6 cellular contexts compared by ENCODE assay signal in the genomic region with DNA sequence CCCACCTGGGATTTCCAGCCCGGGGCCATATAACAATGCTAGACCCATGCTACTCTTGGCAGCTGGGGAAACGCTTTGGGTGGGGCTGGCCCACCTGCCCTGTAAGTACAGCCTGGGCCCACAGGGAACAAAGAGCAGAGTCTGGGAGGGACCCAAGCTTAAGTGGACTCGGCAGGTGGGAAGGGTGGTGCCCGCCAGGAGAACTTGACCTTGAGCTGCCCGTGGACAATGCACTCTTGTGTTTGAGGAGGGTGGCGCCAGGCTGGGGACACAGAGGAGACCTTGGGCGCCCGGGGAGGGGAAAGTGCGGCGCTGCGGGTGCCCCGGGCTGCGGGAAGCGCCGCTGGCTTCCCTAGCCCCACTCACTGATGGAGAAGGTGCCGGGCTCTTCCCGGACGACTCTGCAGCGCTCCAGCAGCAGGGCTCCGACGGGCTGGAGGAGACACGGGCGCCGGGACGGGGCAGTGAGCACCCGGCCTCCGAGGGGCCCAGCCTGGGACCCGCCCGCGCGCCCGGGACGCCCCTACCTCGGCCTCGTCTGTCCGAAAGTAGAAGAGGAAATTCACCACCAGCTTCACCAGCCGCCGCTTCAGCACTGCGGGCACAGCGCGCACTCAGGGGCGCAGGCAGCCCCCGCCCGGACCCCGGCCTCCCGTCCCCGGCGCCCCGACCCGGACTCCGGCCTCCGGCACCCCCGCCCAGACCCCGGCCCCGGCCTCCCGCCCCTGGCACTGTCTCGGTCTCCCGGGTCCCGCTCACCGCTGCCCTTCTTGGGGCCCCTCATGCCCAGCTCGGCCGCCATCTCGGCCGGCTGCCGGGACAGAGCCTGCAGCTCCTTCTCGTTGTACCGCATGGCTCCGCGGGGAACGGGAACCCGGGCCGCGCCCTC. TPM values are rescaled to one million over a fixed set of nuclear protein-coding genes. Genes with fewer than 3 reads are reported as not detected.
DNase-seq lines count a peak whose midpoint lies in the region; ATAC-seq and TF ChIP-seq lines count a peak whose summit lies in the region.

No MANE protein-coding gene starts in this region.

- no peak overlapping the region for H4K5ac ChIP-seq in IMR-90 (ENCODE audit: low read depth, low read length)

- H3K56ac ChIP-seq in IMR-90 (ENCODE audit: extremely low read depth, insufficient read depth, low read length), result peak overlapping the region; percentile 50; the same call in 1 of the 2 replicates

- no peak overlapping the region for H2BK120ac ChIP-seq in IMR-90 (ENCODE audit: low read depth, low read length)

- H3K4me1 ChIP-seq in IMR-90 (ENCODE audit: control insufficient read depth, insufficient read depth, low read length), result peaks cover 17% of the 10 kb centered on the region
- peaks cover 35 to 68% of the 10 kb centered on the region in 2 donors for H3K4me1 ChIP-seq in adrenal gland (replicated peaks in 1 of 2)
- peaks cover 60% of the 10 kb centered on the region for H3K4me1 ChIP-seq in mucosa of stomach (ENCODE audit: control insufficient read depth, insufficient read depth, low read length)

- 1% methylated on average over 44 of the region's 73 CpGs; no CpG with 5 or more reads in 1 of the 2 experiments for WGBS in IMR-90 (ENCODE audit: extremely low coverage in 2 of 2, insufficient read length in 1 of 2), 2 experiments
- whole genome bisulfite sequencing in adrenal gland, 4 donors, result 0 to 1% (median 0%) methylated on average over 2 to 73 of the region's 73 CpGs

- H3K4me2 ChIP-seq in IMR-90 (ENCODE audit: low read depth, low read length), result peak overlapping the region; percentile 96

- TF ChIP-seq RAD21 in IMR-90 (IDR thresholded peaks at IDR 0.05; ENCODE audit: low read length), result no peak

- peaks cover 46% of the 10 kb centered on the region for H4K20me1 ChIP-seq in IMR-90 (ENCODE audit: insufficient read depth, low read length)

- peak overlapping the region; percentile 78 for H3K4ac ChIP-seq in IMR-90 (ENCODE audit: low read depth, low read length)

- H3K27me3 ChIP-seq in IMR-90 (ENCODE audit: control insufficient read depth, insufficient read depth, low read length), result no peaks in the 10 kb centered on the region
- H3K27me3 ChIP-seq in adrenal gland, result no peaks in the 10 kb centered on the region
- H3K27me3 ChIP-seq in mucosa of stomach (ENCODE audit: control insufficient read depth, insufficient read depth, low read length), result no peaks in the 10 kb centered on the region

- intact Hi-C loops in IMR-90 (cut with micrococcal nuclease) (loop anchor here (1.0 to 5.0 kb wide), 6 partner anchors 38 to 377 kb away; no protein-coding TSS in a partner anchor), adrenal gland (cut with DNase I) (loop anchor here (2.0 to 10.0 kb wide), 4 partner anchors 37 to 79 kb away; no protein-coding TSS in a partner anchor)

- POLR2A ChIA-PET in IMR-90 (lab: Charles Lee; ENCODE audit: unreplicated experiment), result no interaction called here

- dilution Hi-C loops in IMR-90 (cut with HindIII; ENCODE audit: low sequenced_read_pairs, unreplicated experiment), result no loop called here

- H4K8ac ChIP-seq in IMR-90 (ENCODE audit: low read depth in 2 of 2, low read length in 2 of 2), result peak overlapping the region; percentile 55 to 62; a peak in 3 of 4 replicates

- H3K4me3 ChIP-seq in IMR-90 (ENCODE audit: insufficient read depth, low read depth, low read length), result peak overlapping the region; percentile 67
- peak overlapping the region in 3 of 4 donors; percentile 53 to 87 (median 61) for H3K4me3 ChIP-seq in adrenal gland
- H3K4me3 ChIP-seq in mucosa of stomach (ENCODE audit: low read length), result peak overlapping the region; percentile 43

- H3K9me3 ChIP-seq in IMR-90 (ENCODE audit: control insufficient read depth, insufficient read depth, low read length) (no peaks in the 10 kb centered on the region), adrenal gland (replicated peaks in 1 of 3) (no peaks in the 10 kb centered on the region), mucosa of stomach (ENCODE audit: control insufficient read depth, low read length) (no peaks in the 10 kb centered on the region)

- H3K27ac ChIP-seq in IMR-90 (ENCODE audit: insufficient read depth, low read length) (peak overlapping the region; percentile 73), adrenal gland (peak overlapping the region; percentile 94 to 100 (median 95))

- peak overlapping the region; percentile 90 for H2AK9ac ChIP-seq in IMR-90 (replicated peaks; ENCODE audit: low read depth, low read length, poor library complexity)

- BruUV-seq in IMR-90 (replicated peaks; lab: Mats Ljungman, UMichigan), result no TSS peak

- H3K23ac ChIP-seq in IMR-90 (ENCODE audit: low read depth, low read length), result peak overlapping the region; percentile 87

- H3K18ac ChIP-seq in IMR-90 (ENCODE audit: low read depth, low read length), result no peak overlapping the region

- peak; percentile 70 for DNase-seq in NCI-H2107 treated with DMSO at 0.1 percent for 48 hours (lab: John Stamatoyannopoulos, UW; ENCODE audit: unreplicated experiment)
- no peak for DNase-seq in NCI-H2107 (lab: John Stamatoyannopoulos, UW)
- no peak for DNase-seq in IMR-90
- DNase-seq in adrenal gland, result peak in 5 of 7 donors; percentile 38 to 71 (median 45)
- DNase-seq in NCI-H1930 (lab: John Stamatoyannopoulos, UW), result no peak

- ATAC-seq in IMR-90 (ENCODE audit: low read depth), result peak; percentile 5

- H2BK5ac ChIP-seq in IMR-90 (ENCODE audit: low read depth, low read length, poor library complexity, severe bottlenecking), result peak overlapping the region; percentile 29

- H3K9ac ChIP-seq in IMR-90 (ENCODE audit: low read depth, low read length) (peak overlapping the region; percentile 75), mucosa of stomach (ENCODE audit: low read length) (peak overlapping the region; percentile 71)

- H3K79me1 ChIP-seq in IMR-90 (ENCODE audit: low read depth in 1 of 2, low read length in 2 of 2), result peaks cover 0 to 66% of the 10 kb centered on the region in 2 experiments; a peak in 3 of 4 replicates

- H4K91ac ChIP-seq in IMR-90 (ENCODE audit: insufficient read depth, low read depth, low read length), result peak overlapping the region; percentile 34; the same call in 1 of the 2 replicates

- peak overlapping the region; percentile 99 for H2AFZ ChIP-seq in IMR-90 (replicated peaks; ENCODE audit: low read length, poor library complexity)

- H2BK15ac ChIP-seq in IMR-90 (ENCODE audit: low read depth, low read length), result no peak overlapping the region

- TF ChIP-seq POLR2A in IMR-90 (IDR thresholded peaks at IDR 0.05; ENCODE audit: low read depth, low read length) (no peak; the same call in 1 of the 2 replicates), adrenal gland (IDR thresholded peaks at IDR 0.05) (no peak)

- TF ChIP-seq CTCF in IMR-90 (conservative IDR thresholded peaks at IDR 0.05; ENCODE audit: low read depth, low read length), result no peak
- peak in 1 of 6 experiments; percentile 2 for TF ChIP-seq CTCF in adrenal gland (IDR thresholded peaks at IDR 0.05)

- H3K9me1 ChIP-seq in IMR-90 (ENCODE audit: insufficient read depth, low read length), result peaks cover 11% of the 10 kb centered on the region

- in situ Hi-C loops in IMR-90 (cut with MboI; ENCODE audit: low sequenced_read_pairs), result no loop called here

- H3K36me3 ChIP-seq in IMR-90 (ENCODE audit: control insufficient read depth, insufficient read depth, low read length), result peaks cover 29% of the 10 kb centered on the region
- peaks cover 0 to 12% of the 10 kb centered on the region in 2 donors for H3K36me3 ChIP-seq in adrenal gland (replicated peaks in 1 of 2)
- no peaks in the 10 kb centered on the region for H3K36me3 ChIP-seq in mucosa of stomach (ENCODE audit: control insufficient read depth, insufficient read depth, low read length)

- H2BK20ac ChIP-seq in IMR-90 (ENCODE audit: low read depth, low read length), result no peak overlapping the region

- peak overlapping the region; percentile 59 for H2AK5ac ChIP-seq in IMR-90 (ENCODE audit: low read depth, low read length)

- H3K14ac ChIP-seq in IMR-90 (replicated peaks; ENCODE audit: low read depth, low read length), result peak overlapping the region; percentile 68

- CTCF ChIA-PET in IMR-90 (lab: Yijun Ruan, JAX), result interaction anchor here (0.6 to 1.0 kb wide), 4 partner anchors 56 to 84 kb away, joined by 3 to 4 read pairs (median 4); a partner anchor contains a TSS

TF ChIP-seq in IMR-90, 13 proteins besides CTCF, POLR2A, EP300 and RAD21 (continues in another document):
- TF ChIP-seq MXI1 (IDR thresholded peaks at IDR 0.05; ENCODE audit: borderline replicate concordance, low read depth, low read length), result no peak; the same call in none of the 2 replicates

RNA-seq across cellular contexts. Expression of a gene that starts 0.5 kb away (rescaled TPM):
- total RNA-seq in IMR-90 (2012; rRNA removed), result 31.7 and 33.1 TPM in 2 replicates
- polyA plus RNA-seq in IMR-90 (2012; rRNA removed), result 62.8 and 69.8 TPM in 2 replicates
- polyA plus RNA-seq in IMR-90 (2012; cell fraction: cytosol; rRNA removed), result 88.7 and 101 TPM in 2 replicates
- polyA plus RNA-seq in IMR-90 (2012; cell fraction: nucleus; rRNA removed; ENCODE audit: low replicate concordance), result 146 and 214 TPM in 2 replicates
- total RNA-seq in adrenal gland, result 10 to 100 TPM; 58.1 to 85.1 (median 71.7) TPM
- polyA plus RNA-seq in adrenal gland, result 10 to 100 TPM; 18.1 to 82.9 (median 69.7) TPM

RNA-seq across cellular contexts. Expression of a gene that starts 1.0 kb away (rescaled TPM):
- total RNA-seq in IMR-90 (2012; rRNA removed), result 4.8 and 7.5 TPM in 2 replicates
- 29.8 and 34.5 TPM in 2 replicates for polyA plus RNA-seq in IMR-90 (2012; rRNA removed)
- polyA plus RNA-seq in IMR-90 (2012; cell fraction: cytosol; rRNA removed), result 18.6 and 34.5 TPM in 2 replicates
- 82.8 and 174 TPM in 2 replicates for polyA plus RNA-seq in IMR-90 (2012; cell fraction: nucleus; rRNA removed; ENCODE audit: low replicate concordance)
- total RNA-seq in adrenal gland, result 10 to 100 TPM; 17.7 to 64.3 (median 28.2) TPM
- polyA plus RNA-seq in adrenal gland, result 100 to 1,000 TPM in 1 of 3 donors, 10 to 100 TPM in 1, 1 to 10 TPM in 1; 3.9 to 110 (median 52.7) TPM

RNA-seq across cellular contexts. Expression of a gene that starts 13.5 kb away (rescaled TPM):
- total RNA-seq in IMR-90 (2012; rRNA removed) (under 0.01 TPM in 1 of 2 replicates, not detected in the other), adrenal gland (1 to 10 TPM in 2 of 8 donors, under 1 TPM in 3, not detected in 3; 0.36 to 1.5 (median 0.42) TPM)
- polyA plus RNA-seq in IMR-90 (2012; rRNA removed) (0.86 and 1.5 TPM in 2 replicates), adrenal gland (1 to 10 TPM in 2 of 3 donors, not detected in 1; 1.8 to 4.6 TPM)
- 0.06 and 0.22 TPM in 2 replicates for polyA plus RNA-seq in IMR-90 (2012; cell fraction: cytosol; rRNA removed)
- 9.1 and 40.5 TPM in 2 replicates for polyA plus RNA-seq in IMR-90 (2012; cell fraction: nucleus; rRNA removed; ENCODE audit: low replicate concordance)

RNA-seq across cellular contexts. Expression of a gene that starts 20.6 kb away (rescaled TPM):
- total RNA-seq in IMR-90 (2012; rRNA removed), result not detected in 2 replicates
- not detected in 2 replicates for polyA plus RNA-seq in IMR-90 (2012; rRNA removed)
- 0.07 and 0.18 TPM in 2 replicates for polyA plus RNA-seq in IMR-90 (2012; cell fraction: cytosol; rRNA removed)
- polyA plus RNA-seq in IMR-90 (2012; cell fraction: nucleus; rRNA removed; ENCODE audit: low replicate concordance), result 0.62 and 0.78 TPM in 2 replicates
- under 1 TPM in 2 of 8 donors, not detected in 6; 0.54 to 0.84 TPM for total RNA-seq in adrenal gland
- polyA plus RNA-seq in adrenal gland, result 1 to 10 TPM in 1 of 3 donors, under 1 TPM in 2; 0.71 to 1.1 (median 0.82) TPM

RNA-seq across cellular contexts. Expression of a gene that starts 46.3 kb away (rescaled TPM):
- under 0.01 TPM in 1 of 2 replicates, not detected in the other for total RNA-seq in IMR-90 (2012; rRNA removed)
- polyA plus RNA-seq in IMR-90 (2012; rRNA removed), result 0.09 and 0.19 TPM in 2 replicates
- polyA plus RNA-seq in IMR-90 (2012; cell fraction: cytosol; rRNA removed), result 0.09 and 0.15 TPM in 2 replicates
- 0.14 TPM in 1 of 2 replicates, not detected in the other for polyA plus RNA-seq in IMR-90 (2012; cell fraction: nucleus; rRNA removed; ENCODE audit: low replicate concordance)
- total RNA-seq in adrenal gland, result 1 to 10 TPM in 6 of 8 donors, under 1 TPM in 2; 0.43 to 3.2 (median 1.5) TPM
- polyA plus RNA-seq in adrenal gland, result under 1 TPM; 0.05 to 0.56 (median 0.27) TPM

Comparison
In these comparisons a context has a peak if more than half of its experiments do, and no peak if none do; other contexts are left out.
1. DNase-seq: peak in NCI-H2107 treated with DMSO at 0.1 percent for 48 hours (single experiment) and adrenal gland (5 of 7); none in NCI-H2107 (single experiment), IMR-90 (single experiment) and NCI-H1930 (0 of 2).
2. Peak in every context shown above with its lines, with median percentiles within 50 percentile points of each other: H3K4me3 ChIP-seq.